Comparison of ENCODE assay signal across 18 cellular contexts in genomic region chr10:74892874-74893273, GRCh38.
"Had no signal": no experiment of that assay in that cellular context is flagged by ENCODE, and none has a peak within 500 bp of the region (broad histone marks: within the 10 kb centered on the region; RNA-seq: fewer than 3 reads in every experiment).

No MANE protein-coding gene starts in this region.

- H3K9me3 Mint-ChIP-seq: activated naive CD4-positive, alpha-beta T cell treated with anti-CD3 and anti-CD28 coated beads for 36 hours; central memory CD8-positive, alpha-beta T cell; naive thymus-derived CD4-positive, alpha-beta T cell had no signal

- H3K27me3 ChIP-seq: body of pancreas, sigmoid colon, thyroid gland had no signal

- H3K9me2 ChIP-seq: SK-N-SH had no signal

- FAIRE-seq: TTC549, urothelium cell line had no signal

- H3K27me3 Mint-ChIP-seq: central memory CD8-positive, alpha-beta T cell; naive thymus-derived CD4-positive, alpha-beta T cell had no signal

- H3K36me3 ChIP-seq: sigmoid colon, thyroid gland had no signal

- H3K9ac ChIP-seq: SK-N-SH had no signal

- ATAC-seq: body of pancreas; naive thymus-derived CD4-positive, alpha-beta T cell; psoas muscle had no signal

- H3K9me3 ChIP-seq: body of pancreas, psoas muscle, sigmoid colon, SK-N-SH, thyroid gland had no signal

- H3K4me3 ChIP-seq: body of pancreas, psoas muscle, sigmoid colon, thyroid gland had no signal

- H3K27ac Mint-ChIP-seq: activated naive CD4-positive, alpha-beta T cell treated with anti-CD3 and anti-CD28 coated beads for 36 hours had no signal

- DNase-seq: activated naive CD4-positive, alpha-beta T cell treated with anti-CD3 and anti-CD28 coated beads for 36 hours; body of pancreas; cortex of kidney; effector CD8-positive, alpha-beta T cell; hypothalamus; midbrain; naive thymus-derived CD4-positive, alpha-beta T cell; psoas muscle; sigmoid colon; SK-N-SH; stimulated activated CD4-positive, alpha-beta T cell treated with anti-CD3 and anti-CD28 coated beads, Interleukin-12 subunit alpha, Interleukin-12 subunit beta, amount 100 ng/mL, for 4 hours; stimulated activated CD4-positive, alpha-beta T cell treated with anti-CD3 and anti-CD28 coated beads, Interleukin-2, amount 100 ng/mL, for 48 hours; stimulated activated CD8-positive, alpha-beta memory T cell treated with anti-CD3 and anti-CD28 coated beads, Interleukin-4, amount 100 ng/mL, for 48 hours; thyroid gland had no signal

- H3K4me3 Mint-ChIP-seq: activated naive CD4-positive, alpha-beta T cell treated with anti-CD3 and anti-CD28 coated beads for 36 hours; central memory CD8-positive, alpha-beta T cell; naive thymus-derived CD4-positive, alpha-beta T cell had no signal

- H3K27ac ChIP-seq: epithelial cell of prostate, psoas muscle, sigmoid colon, thyroid gland had no signal

- H3K4me2 ChIP-seq: SK-N-SH had no signal
